In genomic region chr9:98080346-98080745, GRCh38 we compare ENCODE assay signal across 19 cellular contexts. TPM values are rescaled to one million over a fixed set of nuclear protein-coding genes. Genes with fewer than 3 reads are reported as not detected.
DNase-seq lines count a peak whose midpoint lies in the region; ATAC-seq and TF ChIP-seq lines count a peak whose summit lies in the region.
"Had no signal": no experiment of that assay in that cellular context is flagged by ENCODE, and none has a peak within 500 bp of the region (broad histone marks: within the 10 kb centered on the region; RNA-seq: fewer than 3 reads in every experiment).

No MANE protein-coding gene starts in this region.

- peaks cover 0 to 19% (median 9%) of the 10 kb centered on the region in 4 donors for H3K36me3 ChIP-seq in right lobe of liver
- H3K36me3 ChIP-seq: breast epithelium had no signal

- intact Hi-C loops in right lobe of liver (cut with DNase I): no loop called here

- no peaks in the 10 kb centered on the region for H3K27me3 ChIP-seq in right lobe of liver
- H3K27me3 ChIP-seq: BE2C, breast epithelium had no signal

- peak overlapping the region in 2 of 3 donors; percentile 60 to 64 for H3K27ac ChIP-seq in right lobe of liver

- H3K4me3 ChIP-seq in AG10803 (ENCODE audit: low read length) (no peak overlapping the region), right lobe of liver (no peak overlapping the region)
- H3K4me3 ChIP-seq: breast epithelium, thoracic aorta had no signal

- H3K9me3 ChIP-seq in right lobe of liver: no peaks in the 10 kb centered on the region
- H3K9me3 ChIP-seq: BE2C, breast epithelium, thoracic aorta had no signal

- no peak for TF ChIP-seq POLR2A in right lobe of liver (IDR thresholded peaks at IDR 0.05)

- no peak for TF ChIP-seq CTCF in AG10803 (conservative IDR thresholded peaks at IDR 0.05; ENCODE audit: low read length)
- no peak for TF ChIP-seq CTCF in right lobe of liver (IDR thresholded peaks at IDR 0.05)

- ATAC-seq in right lobe of liver (no peak), GM21390 (IDR thresholded peaks at IDR 0.05; ENCODE audit: unreplicated experiment) (no peak), HG02642 (IDR thresholded peaks at IDR 0.05; ENCODE audit: poor library complexity, unreplicated experiment) (no peak)

- H3K4me1 ChIP-seq in right lobe of liver: peaks cover 0 to 50% (median 21%) of the 10 kb centered on the region in 4 donors
- H3K4me1 ChIP-seq: BE2C, breast epithelium had no signal

- DNase-seq in AG10803 (ENCODE audit: low read depth) (peak; percentile 73), GM04503 (ENCODE audit: low read depth) (peak; percentile 49), amniotic epithelial cell (ENCODE audit: low read depth) (peak; percentile 71), right lobe of liver (no peak), NCI-H526 treated with DMSO at 0.1 percent for 48 hours (lab: John Stamatoyannopoulos, UW) (no peak), inferior parietal cortex (ENCODE audit: extremely low spot score) (no peak)
- DNase-seq: BE2C; DMS53; effector CD8-positive, alpha-beta T cell; left cardiac atrium; midbrain; NCI-H2081; NCI-H524 treated with DMSO at 0.1 percent for 48 hours; nucleus accumbens; stimulated activated CD4-positive, alpha-beta T cell treated with anti-CD3 and anti-CD28 coated beads, Interleukin-4, amount 100 ng/mL, for 1 hour had no signal

- 91% methylated on average over 2 of the region's 2 CpGs for WGBS in right lobe of liver (ENCODE audit: insufficient coverage, low coverage, low lambda C conversion rate, missing lambda C conversion rate)

RNA-seq across cellular contexts. Expression of gene NANS, which starts 23.8 kb away (rescaled TPM):
- 10 to 100 TPM; 16.4 to 43.2 (median 30.2) TPM for total RNA-seq in right lobe of liver

RNA-seq across cellular contexts. Expression of gene TRIM14, which starts 38.7 kb away (rescaled TPM):
- 10 to 100 TPM; 22.6 to 34.6 (median 27.3) TPM for total RNA-seq in right lobe of liver

Comparison
In these comparisons a context has a peak if more than half of its experiments do, and no peak if none do; other contexts are left out.
1. DNase-seq: peak in AG10803 (single experiment), GM04503 (single experiment) and amniotic epithelial cell (single experiment); none in right lobe of liver (0 of 3), NCI-H526 treated with DMSO at 0.1 percent for 48 hours (single experiment) and inferior parietal cortex (single experiment).